ENCODE assay signal across 23 cellular contexts in the genomic region with DNA sequence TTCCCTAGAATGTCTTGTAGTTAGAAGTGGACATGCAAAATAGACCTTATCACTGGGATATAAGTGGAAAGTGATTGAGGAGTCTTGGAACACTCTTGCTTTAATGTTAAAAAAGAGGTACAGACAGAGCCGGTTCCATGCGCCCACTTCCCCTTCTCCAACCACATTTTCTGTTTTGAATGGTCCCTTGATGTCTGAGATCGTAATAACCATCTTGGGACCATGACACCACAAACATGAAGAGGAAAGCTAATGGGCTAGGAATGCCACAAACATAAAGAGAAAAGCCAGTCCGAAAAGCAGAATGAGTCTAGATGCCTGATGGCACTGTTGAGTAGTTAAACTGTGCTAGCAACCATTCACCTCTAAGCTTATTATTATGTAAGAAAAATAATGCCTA. TPM values are rescaled to one million over a fixed set of nuclear protein-coding genes. Genes with fewer than 3 reads are reported as not detected.
A peak's percentile ranks its signal among the peaks of the same experiment; 100 is the strongest.
DNase-seq lines count a peak whose midpoint lies in the region; ATAC-seq, FAIRE-seq and TF ChIP-seq lines count a peak whose summit lies in the region.
"Had no signal": no experiment of that assay in that cellular context is flagged by ENCODE, and none has a peak within 500 bp of the region (broad histone marks: within the 10 kb centered on the region; RNA-seq: fewer than 3 reads in every experiment).

No MANE protein-coding gene starts in this region.

- no peaks in the 10 kb centered on the region for H3K4me1 ChIP-seq in adipocyte (ENCODE audit: control insufficient read depth, insufficient read depth, low read length)
- H3K4me1 ChIP-seq: BE2C had no signal

- peaks cover 23% of the 10 kb centered on the region for H3K9me3 Mint-ChIP-seq in activated naive CD4-positive, alpha-beta T cell treated with anti-CD3 and anti-CD28 coated beads, Interleukin-2, amount 10 ng/mL, durations not matched to agents 7 days and 5 days

- H3K4me3 ChIP-seq in NB4 (ENCODE audit: low read depth, low read length) (no peak overlapping the region), adipocyte (ENCODE audit: low read length) (peak overlapping the region; percentile 19)
- H3K4me3 ChIP-seq: GM23338 had no signal

- H3K27me3 Mint-ChIP-seq in activated naive CD4-positive, alpha-beta T cell treated with anti-CD3 and anti-CD28 coated beads, Interleukin-2, amount 10 ng/mL, durations not matched to agents 7 days and 5 days, result peaks cover 16% of the 10 kb centered on the region

- H3K27ac Mint-ChIP-seq in activated naive CD4-positive, alpha-beta T cell treated with anti-CD3 and anti-CD28 coated beads, Interleukin-2, amount 10 ng/mL, durations not matched to agents 7 days and 5 days, result no peak overlapping the region
- H3K27ac Mint-ChIP-seq: CD4-positive, alpha-beta memory T cell; GM23338; IgD-negative memory B cell had no signal

- no peak for TF ChIP-seq CTCF in NB4 (IDR thresholded peaks at IDR 0.05; ENCODE audit: low read depth, low read length)

- TF ChIP-seq POLR2A in GM12891 (IDR thresholded peaks at IDR 0.05; ENCODE audit: low read depth, low read length) (no peak), NB4 (IDR thresholded peaks at IDR 0.05; ENCODE audit: extremely low read depth, insufficient read length) (no peak)

- no peak overlapping the region for H3K4me3 Mint-ChIP-seq in activated naive CD4-positive, alpha-beta T cell treated with anti-CD3 and anti-CD28 coated beads, Interleukin-2, amount 10 ng/mL, durations not matched to agents 7 days and 5 days
- H3K4me3 Mint-ChIP-seq: CD4-positive, alpha-beta memory T cell; GM23338; IgD-negative memory B cell had no signal

- no peaks in the 10 kb centered on the region for H3K4me1 Mint-ChIP-seq in activated naive CD4-positive, alpha-beta T cell treated with anti-CD3 and anti-CD28 coated beads, Interleukin-2, amount 10 ng/mL, durations not matched to agents 7 days and 5 days
- H3K4me1 Mint-ChIP-seq: IgD-negative memory B cell had no signal

- CTCF ChIA-PET in activated naive CD4-positive, alpha-beta T cell treated with anti-CD3 and anti-CD28 coated beads, Interleukin-2, amount 10 ng/mL, durations not matched to agents 7 days and 5 days (lab: Charles Lee), result no interaction called here

- DNase-seq in GM12891 (ENCODE audit: insufficient read length, low spot score) (no peak), NB4 (ENCODE audit: low read depth) (peak; percentile 6), adipocyte (ENCODE audit: low read depth) (no peak), NCI-H524 (lab: John Stamatoyannopoulos, UW) (no peak)
- no peak for DNase-seq in activated naive CD4-positive, alpha-beta T cell treated with anti-CD3 and anti-CD28 coated beads, Interleukin-2, amount 10 ng/mL, durations not matched to agents 7 days and 5 days
- DNase-seq: ACHN; BE2C; CD4-positive, alpha-beta memory T cell; COR-L47; DMS 273 treated with DMSO at 0.1 percent for 48 hours; DMS53; DND-41; EL; HCEC 1CT; KG1 had no signal

- no peak for ATAC-seq in GM19395 (IDR thresholded peaks at IDR 0.05; ENCODE audit: unreplicated experiment)
- ATAC-seq: GM23338 had no signal

- no peaks in the 10 kb centered on the region for H3K36me3 ChIP-seq in adipocyte (ENCODE audit: control insufficient read depth, insufficient read depth, low read length, severe bottlenecking)
- H3K36me3 ChIP-seq: BE2C had no signal

- FAIRE-seq in GM12891 (lab: Jason Lieb, UNC), result no peak
- FAIRE-seq: A204.1, GM12892, GM18507, H54, HTR-8/SVneo had no signal

- peaks cover 28% of the 10 kb centered on the region for H3K9me3 ChIP-seq in adipocyte (ENCODE audit: control insufficient read depth, low read length)
- H3K9me3 ChIP-seq: BE2C had no signal

- peaks cover 7% of the 10 kb centered on the region for H3K36me3 Mint-ChIP-seq in activated naive CD4-positive, alpha-beta T cell treated with anti-CD3 and anti-CD28 coated beads, Interleukin-2, amount 10 ng/mL, durations not matched to agents 7 days and 5 days

- no peak overlapping the region for H3K9ac ChIP-seq in adipocyte (ENCODE audit: low read length)

- H3K27me3 ChIP-seq in adipocyte (replicated peaks; ENCODE audit: control insufficient read depth, insufficient read depth, low read length), result no peaks in the 10 kb centered on the region
- H3K27me3 ChIP-seq: BE2C had no signal

TF ChIP-seq in GM12891, 5 proteins besides CTCF, POLR2A, EP300 and RAD21:
- TF ChIP-seq SPI1 (IDR thresholded peaks at IDR 0.05; ENCODE audit: low read depth, low read length), result 0 out of 2 replicates have a peak, but pooled peaks have one; percentile 4
- no peak for TF ChIP-seq POLR2AphosphoS5 (IDR thresholded peaks at IDR 0.05; ENCODE audit: low read depth, low read length)
- TF ChIP-seq PAX5 (IDR thresholded peaks at IDR 0.05; ENCODE audit: insufficient read depth, low read length, severe bottlenecking), result no peak

RNA-seq across cellular contexts. Expression of gene SPON1, which starts 54.8 kb away (rescaled TPM):
- 0.08 TPM for polyA plus RNA-seq in GM12891 (2012; ENCODE audit: low read depth, missing spikeins)
